Comparison of ENCODE assay signal across 22 cellular contexts in the genomic region with DNA sequence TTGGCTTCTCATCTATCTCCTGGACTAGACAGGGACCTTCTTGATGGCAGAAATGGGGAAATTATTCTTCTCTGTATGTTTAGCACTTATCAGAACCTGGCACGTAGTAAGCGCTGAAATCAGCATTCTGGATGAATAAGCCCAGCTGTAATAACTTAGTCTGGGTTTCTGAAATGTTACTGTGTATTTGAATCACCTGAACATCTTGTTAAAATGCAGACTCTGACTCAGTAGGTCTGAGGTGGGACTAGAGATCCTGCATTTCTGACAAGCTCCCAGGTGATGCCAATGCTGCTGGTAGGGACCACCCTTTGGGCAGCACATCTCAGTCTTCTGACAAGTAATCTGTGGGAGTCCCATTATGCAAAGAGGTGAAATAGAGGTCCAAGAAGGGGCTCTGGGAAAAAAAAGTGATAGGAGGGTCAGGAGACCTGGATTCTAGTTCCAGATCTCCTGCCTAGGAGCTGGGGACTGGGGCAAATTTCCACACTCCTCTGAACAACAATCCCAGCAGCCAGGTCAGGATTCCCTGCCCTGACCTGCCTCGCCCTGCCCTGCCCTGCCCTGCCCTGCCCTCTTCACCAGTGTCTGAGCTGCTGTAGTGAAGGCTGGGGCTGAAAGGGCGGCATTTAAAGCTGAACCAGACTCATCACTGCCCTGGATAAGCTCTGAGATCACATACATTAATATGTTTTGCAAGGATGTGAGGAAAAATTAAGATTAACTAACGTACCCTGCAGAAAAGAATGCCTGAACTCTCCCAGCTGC. TPM values are rescaled to one million over a fixed set of nuclear protein-coding genes. Genes with fewer than 3 reads are reported as not detected.
DNase-seq lines count a peak whose midpoint lies in the region; TF ChIP-seq lines count a peak whose summit lies in the region.
"Had no signal": no experiment of that assay in that cellular context is flagged by ENCODE, and none has a peak within 500 bp of the region (broad histone marks: within the 10 kb centered on the region; RNA-seq: fewer than 3 reads in every experiment).

No MANE protein-coding gene starts in this region.

- H3K9me3 ChIP-seq in HEK293 (ENCODE audit: control insufficient read depth, insufficient read depth, low read depth, low read length) (no peaks in the 10 kb centered on the region), mammary epithelial cell (replicated peaks; ENCODE audit: insufficient read depth, low read length) (no peaks in the 10 kb centered on the region), esophagus (ENCODE audit: control insufficient read depth in 2 of 2, insufficient read depth in 1 of 2, low read depth in 1 of 2, low read length in 1 of 2) (no peaks in the 10 kb centered on the region), HAP-1 (no peaks in the 10 kb centered on the region)
- H3K9me3 ChIP-seq: BLaER1 had no signal

- DNase-seq in mammary epithelial cell (peak; percentile 66), islet precursor cell (peak; percentile 33), coronary artery (ENCODE audit: low spot score) (no peak), NCI-H2196 (lab: John Stamatoyannopoulos, UW; ENCODE audit: unreplicated experiment) (no peak), HAP-1 (ENCODE audit: low spot score in 2 of 2) (no peak)
- no peak for DNase-seq in activated CD4-positive, alpha-beta T cell treated with anti-CD3 and anti-CD28 coated beads, Interleukin-2, amount 50 U/mL, for 48 hours
- DNase-seq: 8988T; CD4-positive, alpha-beta memory T cell; DMS 273 treated with DMSO at 0.1 percent for 48 hours; DMS53; DND-41; EL; GM23248 had no signal

- POLR2A ChIA-PET in HEK293 (lab: Yijun Ruan, JAX) = no interaction called here

- TF ChIP-seq CTCF in HEK293 (tag by site-specific recombination; IDR thresholded peaks at IDR 0.05) = no peak
- no peak for TF ChIP-seq CTCF in mammary epithelial cell (conservative IDR thresholded peaks at IDR 0.05 in 1 of 2, IDR thresholded peaks at IDR 0.05 in 1 of 2; ENCODE audit: extremely low read depth in 1 of 2, insufficient read depth in 1 of 2, low read depth in 1 of 2, low read length in 2 of 2)
- TF ChIP-seq CTCF in coronary artery (IDR thresholded peaks at IDR 0.05) = no peak

- dilution Hi-C loops in mammary epithelial cell (cut with HindIII; ENCODE audit: low sequenced_read_pairs) = no loop called here

- H3K79me2 ChIP-seq in mammary epithelial cell (ENCODE audit: insufficient read depth, low read length) = no peaks in the 10 kb centered on the region

- no peaks in the 10 kb centered on the region for H4K20me1 ChIP-seq in mammary epithelial cell (ENCODE audit: insufficient read depth, low read length)
- H4K20me1 ChIP-seq: BLaER1 had no signal

- H3K4me1 ChIP-seq in HEK293 (ENCODE audit: control insufficient read depth, insufficient read depth, low read length) = no peaks in the 10 kb centered on the region
- H3K4me1 ChIP-seq in mammary epithelial cell (ENCODE audit: insufficient read depth, low read length) = peaks cover 38% of the 10 kb centered on the region
- peaks cover 0 to 3% of the 10 kb centered on the region in 2 donors for H3K4me1 ChIP-seq in esophagus (ENCODE audit: control insufficient read depth in 2 of 2, insufficient read depth in 2 of 2, low read length in 1 of 2)
- H3K4me1 ChIP-seq in HAP-1 = no peaks in the 10 kb centered on the region
- H3K4me1 ChIP-seq: BLaER1 had no signal

- H3K27ac ChIP-seq in HEK293 (ENCODE audit: extremely low read depth, low read depth, low read length) = no peak overlapping the region
- H3K27ac ChIP-seq in mammary epithelial cell (ENCODE audit: insufficient read depth, low read depth, low read length) = peak overlapping the region; percentile 49
- H3K27ac ChIP-seq in esophagus (ENCODE audit: low read depth in 2 of 2, low read length in 1 of 2) = peak overlapping the region; percentile 13 to 24
- no peak overlapping the region for H3K27ac ChIP-seq in coronary artery
- H3K27ac ChIP-seq: BLaER1, GM23248 had no signal

- H3K36me3 ChIP-seq in HEK293 (ENCODE audit: control insufficient read depth in 2 of 2, insufficient read depth in 1 of 2, low read length in 2 of 2) (no peaks in the 10 kb centered on the region), mammary epithelial cell (ENCODE audit: insufficient read depth, low read length) (no peaks in the 10 kb centered on the region), esophagus (ENCODE audit: control insufficient read depth in 2 of 2, insufficient read depth in 2 of 2, low read length in 1 of 2) (no peaks in the 10 kb centered on the region), HAP-1 (replicated peaks) (no peaks in the 10 kb centered on the region)
- H3K36me3 ChIP-seq: BLaER1 had no signal

- CTCF ChIA-PET in HEK293 (lab: Yijun Ruan, JAX) = interaction anchor here (0.9 to 1.0 kb wide), 2 partner anchors 16 to 60 kb away, joined by 3 to 5 read pairs; no protein-coding TSS in a partner anchor
- CTCF ChIA-PET in mammary epithelial cell (lab: Charles Lee; ENCODE audit: low non-redundant PET) = interaction anchor here (0.6 kb wide), 2 partner anchors 16 to 40 kb away, joined by 3 read pairs; no protein-coding TSS in a partner anchor

- 45% methylated on average over 5 of the region's 5 CpGs for WGBS in mammary epithelial cell (ENCODE audit: low coverage, missing lambda C conversion rate)
- 31 to 37% methylated on average over 5 of the region's 5 CpGs for WGBS in esophagus, 2 donors

- peak overlapping the region; percentile 32 for H2AFZ ChIP-seq in mammary epithelial cell (ENCODE audit: low read depth, low read length)
- H2AFZ ChIP-seq: GM23248 had no signal

- H3K4me2 ChIP-seq in mammary epithelial cell (ENCODE audit: insufficient read depth, low read depth, low read length) = peak overlapping the region; percentile 47
- H3K4me2 ChIP-seq: BLaER1 had no signal

- in situ Hi-C loops in mammary epithelial cell (cut with MboI; ENCODE audit: low sequenced_read_pairs in 2 of 2) = no loop called here
- in situ Hi-C loops in HAP-1 (cut with MboI; ENCODE audit: low sequenced_read_pairs) = no loop called here

- H3K4me3 ChIP-seq in HEK293 (ENCODE audit: low read depth, low read length) = no peak overlapping the region
- no peak overlapping the region for H3K4me3 ChIP-seq in mammary epithelial cell (replicated peaks in 1 of 3; ENCODE audit: insufficient read depth in 1 of 3, low read depth in 2 of 3, low read length in 3 of 3)
- no peak overlapping the region for H3K4me3 ChIP-seq in esophagus (ENCODE audit: low read depth in 1 of 2, low read length in 2 of 2)
- no peak overlapping the region for H3K4me3 ChIP-seq in coronary artery
- no peak overlapping the region for H3K4me3 ChIP-seq in HAP-1
- H3K4me3 ChIP-seq: BLaER1, GM12878, GM23248 had no signal

- peak overlapping the region; percentile 35 for H3K9ac ChIP-seq in mammary epithelial cell (ENCODE audit: insufficient read depth, low read length)
- H3K9ac ChIP-seq: BLaER1, GM23248 had no signal

- intact Hi-C loops in mammary epithelial cell (cut with micrococcal nuclease) = no loop called here

- no TSS peak for BruUV-seq in mammary epithelial cell (replicated peaks; lab: Mats Ljungman, UMichigan)

- H3K27me3 ChIP-seq in mammary epithelial cell (ENCODE audit: insufficient read depth, low read length) (no peaks in the 10 kb centered on the region), esophagus (ENCODE audit: control insufficient read depth in 1 of 2, insufficient read depth in 2 of 2, low read length in 2 of 2) (no peaks in the 10 kb centered on the region), HAP-1 (ENCODE audit: low read depth) (peaks cover 6% of the 10 kb centered on the region; the same call in 1 of the 2 replicates)
- H3K27me3 ChIP-seq: BLaER1 had no signal

TF ChIP-seq in HEK293, 187 proteins besides CTCF, POLR2A, EP300 and RAD21:
- TF ChIP-seq ZBTB48 (tag by site-specific recombination; IDR thresholded peaks at IDR 0.05) = 0 out of 2 replicates have a peak, but pooled peaks have one; percentile 25
- TF ChIP-seq, protein P1, sequence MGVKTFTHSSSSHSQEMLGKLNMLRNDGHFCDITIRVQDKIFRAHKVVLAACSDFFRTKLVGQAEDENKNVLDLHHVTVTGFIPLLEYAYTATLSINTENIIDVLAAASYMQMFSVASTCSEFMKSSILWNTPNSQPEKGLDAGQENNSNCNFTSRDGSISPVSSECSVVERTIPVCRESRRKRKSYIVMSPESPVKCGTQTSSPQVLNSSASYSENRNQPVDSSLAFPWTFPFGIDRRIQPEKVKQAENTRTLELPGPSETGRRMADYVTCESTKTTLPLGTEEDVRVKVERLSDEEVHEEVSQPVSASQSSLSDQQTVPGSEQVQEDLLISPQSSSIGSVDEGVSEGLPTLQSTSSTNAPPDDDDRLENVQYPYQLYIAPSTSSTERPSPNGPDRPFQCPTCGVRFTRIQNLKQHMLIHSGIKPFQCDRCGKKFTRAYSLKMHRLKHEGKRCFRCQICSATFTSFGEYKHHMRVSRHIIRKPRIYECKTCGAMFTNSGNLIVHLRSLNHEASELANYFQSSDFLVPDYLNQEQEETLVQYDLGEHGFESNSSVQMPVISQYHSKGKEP (tag by site-specific recombination; IDR thresholded peaks at IDR 0.05) = no peak

RNA-seq across cellular contexts. Expression of a gene that starts 17.2 kb away (rescaled TPM):
- total RNA-seq in mammary epithelial cell = 1 to 10 TPM; 2.5 to 7.8 TPM
- polyA plus RNA-seq in mammary epithelial cell (10.7 TPM), esophagus (1 to 10 TPM; 6.1 to 7.3 TPM)
- polyA minus RNA-seq in mammary epithelial cell = 19.1 TPM
- total RNA-seq: A673; CD4-positive, alpha-beta memory T cell; G401; GM12878; GM23248; HT-29 had no signal
- polyA plus RNA-seq: AG04450; CD14-positive monocyte; CD4-positive, alpha-beta memory T cell; GM12878; GM23248 had no signal

Comparison
In these comparisons a context has a peak if more than half of its experiments do, and no peak if none do; other contexts are left out.
1. H3K27ac ChIP-seq: peak in mammary epithelial cell (single experiment) and esophagus (2 of 2); none in HEK293 (single experiment) and coronary artery (0 of 2).
2. DNase-seq: peak in mammary epithelial cell (single experiment) and islet precursor cell (single experiment); none in coronary artery (single experiment), activated CD4-positive, alpha-beta T cell treated with anti-CD3 and anti-CD28 coated beads, Interleukin-2, amount 50 U/mL, for 48 hours (0 of 2), NCI-H2196 (single experiment) and HAP-1 (0 of 2).